In the genomic region with DNA sequence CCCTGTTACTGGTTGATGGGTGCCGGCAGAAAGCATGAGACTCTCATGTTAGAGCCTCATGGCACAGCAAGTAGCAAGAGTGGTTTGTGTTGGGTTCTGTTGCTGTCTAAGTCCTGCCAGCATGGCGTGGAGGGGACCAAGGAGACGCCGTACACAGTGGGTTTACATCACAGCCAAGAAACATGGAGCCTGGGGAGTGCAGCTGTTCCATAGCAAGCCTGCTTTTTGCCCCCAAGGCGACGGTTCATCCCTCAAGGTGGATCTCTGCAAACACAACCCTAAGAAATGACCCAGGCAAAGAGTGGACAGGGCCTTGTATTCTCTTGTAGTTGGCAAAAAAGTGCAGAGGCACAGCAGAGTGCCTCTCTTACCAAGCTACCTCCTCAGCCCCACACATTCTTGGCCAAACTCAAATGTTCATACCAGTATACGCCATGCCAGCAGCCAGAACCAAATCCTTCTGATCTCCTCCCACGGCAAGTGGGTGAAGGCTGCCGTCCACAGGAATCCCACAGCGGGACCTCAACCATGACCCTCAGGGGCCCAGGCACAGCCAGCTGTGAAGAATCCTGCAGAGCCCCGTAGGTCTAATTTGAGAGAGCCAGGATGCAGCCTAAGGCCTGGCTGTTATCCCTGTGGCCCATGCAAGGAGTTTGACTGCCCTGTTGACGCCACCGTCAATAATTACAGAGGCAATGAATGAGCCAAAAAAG, we compare ENCODE assay signal across 18 cellular contexts. TPM values are rescaled to one million over a fixed set of nuclear protein-coding genes. Genes with fewer than 3 reads are reported as not detected.
DNase-seq lines count a peak whose midpoint lies in the region; ATAC-seq lines count a peak whose summit lies in the region.
"Had no signal": no experiment of that assay in that cellular context is flagged by ENCODE, and none has a peak within 500 bp of the region (broad histone marks: within the 10 kb centered on the region; RNA-seq: fewer than 3 reads in every experiment).

No MANE protein-coding gene starts in this region.

- peaks cover 8% of the 10 kb centered on the region for H3K9me3 Mint-ChIP-seq in activated CD4-positive, alpha-beta memory T cell treated with anti-CD3 and anti-CD28 coated beads for 36 hours
- H3K9me3 Mint-ChIP-seq in activated CD4-positive, alpha-beta memory T cell treated with anti-CD3 and anti-CD28 coated beads, Interleukin-2, amount 10 ng/mL, durations not matched to agents 7 days and 5 days = peaks cover 1% of the 10 kb centered on the region

- POLR2A ChIA-PET in activated CD4-positive, alpha-beta memory T cell treated with anti-CD3 and anti-CD28 coated beads for 36 hours (lab: Charles Lee) = no interaction called here
- POLR2A ChIA-PET in activated CD4-positive, alpha-beta memory T cell treated with anti-CD3 and anti-CD28 coated beads, Interleukin-2, amount 10 ng/mL, durations not matched to agents 7 days and 5 days (lab: Charles Lee) = no interaction called here

- no peak overlapping the region for H3K4me3 Mint-ChIP-seq in activated CD4-positive, alpha-beta memory T cell treated with anti-CD3 and anti-CD28 coated beads for 36 hours
- no peak overlapping the region for H3K4me3 Mint-ChIP-seq in activated CD4-positive, alpha-beta memory T cell treated with anti-CD3 and anti-CD28 coated beads, Interleukin-2, amount 10 ng/mL, durations not matched to agents 7 days and 5 days
- H3K4me3 Mint-ChIP-seq: CD14-positive monocyte had no signal

- ATAC-seq in HG03039 (IDR thresholded peaks at IDR 0.05; ENCODE audit: unreplicated experiment) = no peak
- ATAC-seq: A549 had no signal

- CTCF ChIA-PET in activated CD4-positive, alpha-beta memory T cell treated with anti-CD3 and anti-CD28 coated beads for 36 hours (lab: Charles Lee) = no interaction called here
- CTCF ChIA-PET in activated CD4-positive, alpha-beta memory T cell treated with anti-CD3 and anti-CD28 coated beads, Interleukin-2, amount 10 ng/mL, durations not matched to agents 7 days and 5 days (lab: Charles Lee) = no interaction called here

- H3K27ac Mint-ChIP-seq in activated CD4-positive, alpha-beta memory T cell treated with anti-CD3 and anti-CD28 coated beads for 36 hours = no peak overlapping the region
- no peak overlapping the region for H3K27ac Mint-ChIP-seq in activated CD4-positive, alpha-beta memory T cell treated with anti-CD3 and anti-CD28 coated beads, Interleukin-2, amount 10 ng/mL, durations not matched to agents 7 days and 5 days

- no peaks in the 10 kb centered on the region for H3K36me3 Mint-ChIP-seq in activated CD4-positive, alpha-beta memory T cell treated with anti-CD3 and anti-CD28 coated beads for 36 hours
- H3K36me3 Mint-ChIP-seq in activated CD4-positive, alpha-beta memory T cell treated with anti-CD3 and anti-CD28 coated beads, Interleukin-2, amount 10 ng/mL, durations not matched to agents 7 days and 5 days (ENCODE audit: low read depth) = no peaks in the 10 kb centered on the region

- H3K27me3 Mint-ChIP-seq in activated CD4-positive, alpha-beta memory T cell treated with anti-CD3 and anti-CD28 coated beads for 36 hours = no peaks in the 10 kb centered on the region
- peaks cover 8% of the 10 kb centered on the region for H3K27me3 Mint-ChIP-seq in activated CD4-positive, alpha-beta memory T cell treated with anti-CD3 and anti-CD28 coated beads, Interleukin-2, amount 10 ng/mL, durations not matched to agents 7 days and 5 days

- H3K27ac ChIP-seq in caudate nucleus (ENCODE audit: low read depth, low read length) = no peak overlapping the region
- H3K27ac ChIP-seq: A549 had no signal

- peak; percentile 5 for DNase-seq in activated CD4-positive, alpha-beta memory T cell treated with anti-CD3 and anti-CD28 coated beads for 36 hours
- DNase-seq in activated CD4-positive, alpha-beta memory T cell treated with anti-CD3 and anti-CD28 coated beads, Interleukin-2, amount 10 ng/mL, durations not matched to agents 7 days and 5 days = no peak
- peak; percentile 50 for DNase-seq in RPMI7951 (ENCODE audit: low read depth)
- DNase-seq in mesenteric fat pad (ENCODE audit: low spot score) = peak; percentile 18
- peak; percentile 5 for DNase-seq in stimulated activated CD8-positive, alpha-beta memory T cell treated with anti-CD3 and anti-CD28 coated beads, Interleukin-4, amount 100 ng/mL, for 48 hours
- DNase-seq in activated effector memory CD4-positive, alpha-beta T cell treated with anti-CD3 and anti-CD28 coated beads, Interleukin-2, amount 50 U/mL, for 16 hours = no peak
- DNase-seq in caudate nucleus (lab: John Stamatoyannopoulos, UW) = no peak
- DNase-seq: DMS 273 treated with DMSO at 0.1 percent for 48 hours, IMR-90, Karpas-422, MG63, NCI-H1092 treated with DMSO at 0.1 percent for 48 hours, NCI-H2081 treated with DMSO at 0.1 percent for 48 hours, NCI-H510A, NCI-H774 had no signal

- H3K4me1 Mint-ChIP-seq in activated CD4-positive, alpha-beta memory T cell treated with anti-CD3 and anti-CD28 coated beads for 36 hours (ENCODE audit: low read depth) = no peaks in the 10 kb centered on the region
- H3K4me1 Mint-ChIP-seq in activated CD4-positive, alpha-beta memory T cell treated with anti-CD3 and anti-CD28 coated beads, Interleukin-2, amount 10 ng/mL, durations not matched to agents 7 days and 5 days = no peaks in the 10 kb centered on the region
- H3K4me1 Mint-ChIP-seq: CD14-positive monocyte had no signal

- intact Hi-C loops in activated CD4-positive, alpha-beta memory T cell treated with anti-CD3 and anti-CD28 coated beads for 36 hours (cut with micrococcal nuclease) = no loop called here

RNA-seq across cellular contexts. Expression of gene SNED1, which starts 19.0 kb away (rescaled TPM):
- total RNA-seq in activated CD4-positive, alpha-beta memory T cell treated with anti-CD3 and anti-CD28 coated beads for 36 hours = 1 to 10 TPM; 2.6 to 3.8 TPM
- total RNA-seq in activated CD4-positive, alpha-beta memory T cell treated with anti-CD3 and anti-CD28 coated beads, Interleukin-2, amount 10 ng/mL, durations not matched to agents 7 days and 5 days = 10 to 100 TPM; 32.6 to 34.3 TPM
- 63.7 and 65.5 TPM in 2 replicates for total RNA-seq in RPMI7951 (2014; rRNA removed; shearing (Covaris generic))
- 58.0 TPM for total RNA-seq in mesenteric fat pad

Comparison
In these comparisons a context has a peak if more than half of its experiments do, and no peak if none do; other contexts are left out.
1. DNase-seq: peak in activated CD4-positive, alpha-beta memory T cell treated with anti-CD3 and anti-CD28 coated beads for 36 hours (single experiment), RPMI7951 (single experiment), mesenteric fat pad (single experiment) and stimulated activated CD8-positive, alpha-beta memory T cell treated with anti-CD3 and anti-CD28 coated beads, Interleukin-4, amount 100 ng/mL, for 48 hours (single experiment); none in activated CD4-positive, alpha-beta memory T cell treated with anti-CD3 and anti-CD28 coated beads, Interleukin-2, amount 10 ng/mL, durations not matched to agents 7 days and 5 days (single experiment), activated effector memory CD4-positive, alpha-beta T cell treated with anti-CD3 and anti-CD28 coated beads, Interleukin-2, amount 50 U/mL, for 16 hours (single experiment) and caudate nucleus (0 of 61).
2. RNA of gene SNED1, which starts 19.0 kb away (total RNA-seq): 63.7 to 65.5 TPM in RPMI7951, 58.0 TPM in mesenteric fat pad (single experiment) and 32.6 to 34.3 TPM in activated CD4-positive, alpha-beta memory T cell treated with anti-CD3 and anti-CD28 coated beads, Interleukin-2, amount 10 ng/mL, durations not matched to agents 7 days and 5 days; 2.6 to 3.8 TPM in activated CD4-positive, alpha-beta memory T cell treated with anti-CD3 and anti-CD28 coated beads for 36 hours; every median in the first group is over 4 times any median in the second.